ENCODE assay signal across 1 cellular context in the genomic region with DNA sequence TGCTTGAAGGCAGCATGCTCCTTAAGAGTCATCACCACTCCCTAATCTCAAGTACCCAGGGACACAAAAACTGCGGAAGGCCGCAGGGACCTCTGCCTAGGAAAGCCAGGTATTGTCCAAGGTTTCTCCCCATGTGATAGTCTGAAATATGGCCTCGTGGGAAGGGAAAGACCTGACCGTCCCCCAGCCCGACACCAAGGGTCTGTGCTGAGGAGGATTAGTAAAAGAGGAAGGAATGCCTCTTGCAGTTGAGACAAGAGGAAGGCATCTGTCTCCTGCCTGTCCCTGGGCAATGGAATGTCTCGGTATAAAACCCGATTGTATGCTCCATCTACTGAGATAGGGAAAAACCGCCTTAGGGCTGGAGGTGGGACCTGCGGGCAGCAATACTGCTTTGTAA. TPM values are rescaled to one million over a fixed set of nuclear protein-coding genes. Genes with fewer than 3 reads are reported as not detected.
"Had no signal": no experiment of that assay in that cellular context is flagged by ENCODE, and none has a peak within 500 bp of the region (broad histone marks: within the 10 kb centered on the region; RNA-seq: fewer than 3 reads in every experiment).

No MANE protein-coding gene starts in this region.

RNA-seq across cellular contexts. Expression of a gene that starts 11.0 kb away (rescaled TPM):
- total RNA-seq: SJSA1 had no signal
